Comparison of ENCODE assay signal across 17 cellular contexts in genomic region chr6:57198926-57199636, GRCh38. TPM values are rescaled to one million over a fixed set of nuclear protein-coding genes. Genes with fewer than 3 reads are reported as not detected.
DNase-seq lines count a peak whose midpoint lies in the region; ATAC-seq and TF ChIP-seq lines count a peak whose summit lies in the region.
"Had no signal": no experiment of that assay in that cellular context is flagged by ENCODE, and none has a peak within 500 bp of the region (broad histone marks: within the 10 kb centered on the region; RNA-seq: fewer than 3 reads in every experiment).

No MANE protein-coding gene starts in this region.

- BruUV-seq in Calu3 (replicated peaks; lab: Mats Ljungman, UMichigan): no TSS peak

- H4K20me1 ChIP-seq in hepatocyte (ENCODE audit: insufficient read depth, poor library complexity, severe bottlenecking): no peaks in the 10 kb centered on the region

- DNase-seq in ELF-1 (ENCODE audit: low read depth, low spot score) (peak; percentile 35), NCI-H2029 (lab: John Stamatoyannopoulos, UW) (peak; percentile 25), fibroblast of the aortic adventitia (ENCODE audit: low read depth) (peak; percentile 34), sigmoid colon (no peak), Calu3 (no peak), hepatocyte (ENCODE audit: low spot score) (no peak)
- DNase-seq in activated CD8-positive, alpha-beta T cell treated with anti-CD3 and anti-CD28 coated beads, Interleukin-2, amount 10 ng/mL, durations not matched to agents 7 days and 5 days: no peak
- DNase-seq: activated CD4-positive, alpha-beta T cell treated with anti-CD3 and anti-CD28 coated beads, Interleukin-2, amount 10 ng/mL, durations not matched to agents 24 days and 14 days; activated naive CD8-positive, alpha-beta T cell treated with anti-CD3 and anti-CD28 coated beads, Interleukin-2, amount 50 U/mL, for 24 hours; activated T-cell treated with anti-CD3 and anti-CD28 coated beads, Interleukin-2, amount 50 U/mL, for 1 hour; CD4-positive, alpha-beta T cell; NCI-H1105 treated with DMSO at 0.1 percent for 48 hours; NCI-H510A; T-helper 2 cell had no signal

- ATAC-seq in GM18873 (IDR thresholded peaks at IDR 0.05; ENCODE audit: low FRiP score, unreplicated experiment): no peak
- ATAC-seq in activated CD8-positive, alpha-beta T cell treated with anti-CD3 and anti-CD28 coated beads, Interleukin-2, amount 10 ng/mL, durations not matched to agents 7 days and 5 days: no peak
- ATAC-seq: activated naive CD8-positive, alpha-beta T cell treated with anti-CD3 and anti-CD28 coated beads, Interleukin-2, amount 50 U/mL, for 24 hours; left lobe of liver had no signal

- POLR2A ChIA-PET in activated CD8-positive, alpha-beta T cell treated with anti-CD3 and anti-CD28 coated beads, Interleukin-2, amount 10 ng/mL, durations not matched to agents 7 days and 5 days (lab: Charles Lee): no interaction called here

- no peak overlapping the region for H3K4me3 Mint-ChIP-seq in Calu3 (ENCODE audit: low read depth, unreplicated experiment)
- no peak overlapping the region for H3K4me3 Mint-ChIP-seq in activated CD8-positive, alpha-beta T cell treated with anti-CD3 and anti-CD28 coated beads, Interleukin-2, amount 10 ng/mL, durations not matched to agents 7 days and 5 days
- H3K4me3 Mint-ChIP-seq: activated CD4-positive, alpha-beta T cell treated with anti-CD3 and anti-CD28 coated beads, Interleukin-2, amount 10 ng/mL, durations not matched to agents 24 days and 14 days; activated naive CD8-positive, alpha-beta T cell treated with anti-CD3 and anti-CD28 coated beads, Interleukin-2, amount 50 U/mL, for 24 hours; CD4-positive, alpha-beta T cell; central memory CD8-positive, alpha-beta T cell had no signal

- no peaks in the 10 kb centered on the region for H3K36me3 ChIP-seq in sigmoid colon
- H3K36me3 ChIP-seq in hepatocyte (replicated peaks; ENCODE audit: insufficient read depth, low read depth): no peaks in the 10 kb centered on the region

- H3K27me3 Mint-ChIP-seq in Calu3 (ENCODE audit: unreplicated experiment): no peaks in the 10 kb centered on the region
- H3K27me3 Mint-ChIP-seq in activated CD8-positive, alpha-beta T cell treated with anti-CD3 and anti-CD28 coated beads, Interleukin-2, amount 10 ng/mL, durations not matched to agents 7 days and 5 days (ENCODE audit: low read depth): no peaks in the 10 kb centered on the region
- H3K27me3 Mint-ChIP-seq: activated CD4-positive, alpha-beta T cell treated with anti-CD3 and anti-CD28 coated beads, Interleukin-2, amount 10 ng/mL, durations not matched to agents 24 days and 14 days; activated naive CD8-positive, alpha-beta T cell treated with anti-CD3 and anti-CD28 coated beads, Interleukin-2, amount 50 U/mL, for 24 hours; CD4-positive, alpha-beta T cell; central memory CD8-positive, alpha-beta T cell had no signal

- H3K4me1 ChIP-seq in sigmoid colon: peaks cover 0 to 70% (median 44%) of the 10 kb centered on the region in 4 donors
- no peaks in the 10 kb centered on the region for H3K4me1 ChIP-seq in hepatocyte (ENCODE audit: insufficient read depth)

- H3K27ac Mint-ChIP-seq in Calu3 (ENCODE audit: unreplicated experiment): no peak overlapping the region
- H3K27ac Mint-ChIP-seq in activated CD8-positive, alpha-beta T cell treated with anti-CD3 and anti-CD28 coated beads, Interleukin-2, amount 10 ng/mL, durations not matched to agents 7 days and 5 days: no peak overlapping the region
- H3K27ac Mint-ChIP-seq: activated CD4-positive, alpha-beta T cell treated with anti-CD3 and anti-CD28 coated beads, Interleukin-2, amount 10 ng/mL, durations not matched to agents 24 days and 14 days; activated naive CD8-positive, alpha-beta T cell treated with anti-CD3 and anti-CD28 coated beads, Interleukin-2, amount 50 U/mL, for 24 hours; CD4-positive, alpha-beta T cell had no signal

- H3K27ac ChIP-seq in sigmoid colon (peak overlapping the region; percentile 30 to 96 (median 68)), hepatocyte (no peak overlapping the region)

- TF ChIP-seq POLR2A in sigmoid colon (IDR thresholded peaks at IDR 0.05): no peak

- H3K36me3 Mint-ChIP-seq in Calu3 (ENCODE audit: insufficient read depth, unreplicated experiment): no peaks in the 10 kb centered on the region
- H3K36me3 Mint-ChIP-seq in activated CD8-positive, alpha-beta T cell treated with anti-CD3 and anti-CD28 coated beads, Interleukin-2, amount 10 ng/mL, durations not matched to agents 7 days and 5 days (ENCODE audit: low read depth): peaks cover 2% of the 10 kb centered on the region

- no peak for TF ChIP-seq EP300 in sigmoid colon (IDR thresholded peaks at IDR 0.05)

- CTCF ChIA-PET in Calu3 (lab: Charles Lee): interaction anchor here (0.7 kb wide), 1 partner anchor 15 kb away, joined by 3 read pairs; no protein-coding TSS in a partner anchor
- CTCF ChIA-PET in activated CD8-positive, alpha-beta T cell treated with anti-CD3 and anti-CD28 coated beads, Interleukin-2, amount 10 ng/mL, durations not matched to agents 7 days and 5 days (lab: Charles Lee): interaction anchor here (1.3 kb wide), 1 partner anchor 9 kb away, joined by 4 read pairs; no protein-coding TSS in a partner anchor

- no peak overlapping the region for H3K4me2 ChIP-seq in hepatocyte

- H3K9me3 Mint-ChIP-seq in Calu3 (ENCODE audit: low read depth, unreplicated experiment): no peaks in the 10 kb centered on the region
- H3K9me3 Mint-ChIP-seq in activated CD8-positive, alpha-beta T cell treated with anti-CD3 and anti-CD28 coated beads, Interleukin-2, amount 10 ng/mL, durations not matched to agents 7 days and 5 days (ENCODE audit: insufficient read depth): no peaks in the 10 kb centered on the region
- H3K9me3 Mint-ChIP-seq: activated CD4-positive, alpha-beta T cell treated with anti-CD3 and anti-CD28 coated beads, Interleukin-2, amount 10 ng/mL, durations not matched to agents 24 days and 14 days; activated naive CD8-positive, alpha-beta T cell treated with anti-CD3 and anti-CD28 coated beads, Interleukin-2, amount 50 U/mL, for 24 hours; CD4-positive, alpha-beta T cell; central memory CD8-positive, alpha-beta T cell had no signal

- no peaks in the 10 kb centered on the region for H3K27me3 ChIP-seq in sigmoid colon
- no peaks in the 10 kb centered on the region for H3K27me3 ChIP-seq in hepatocyte

- no peak overlapping the region for H2AFZ ChIP-seq in hepatocyte

- TF ChIP-seq CTCF in fibroblast of the aortic adventitia (IDR thresholded peaks at IDR 0.05; ENCODE audit: insufficient read depth, low read length): no peak
- TF ChIP-seq CTCF in sigmoid colon (IDR thresholded peaks at IDR 0.05): no peak
- TF ChIP-seq CTCF in Calu3 (IDR thresholded peaks at IDR 0.05; ENCODE audit: unreplicated experiment): no peak
- no peak for TF ChIP-seq CTCF in hepatocyte (IDR thresholded peaks at IDR 0.05; ENCODE audit: poor library complexity)

- WGBS in sigmoid colon, 2 donors: 43 to 72% methylated on average over 6 of the region's 6 CpGs
- 69% methylated on average over 5 of the region's 6 CpGs for WGBS in hepatocyte (ENCODE audit: low lambda C conversion rate, missing lambda C conversion rate)

- intact Hi-C loops in sigmoid colon (cut with DNase I) (no loop called here), Calu3 (cut with micrococcal nuclease; ENCODE audit: unreplicated experiment) (no loop called here)

- H3K4me3 ChIP-seq in fibroblast of the aortic adventitia (ENCODE audit: low read depth, low read length) (no peak overlapping the region), sigmoid colon (no peak overlapping the region), hepatocyte (no peak overlapping the region)

- peaks cover 34% of the 10 kb centered on the region for H3K79me2 ChIP-seq in hepatocyte

- H3K9me3 ChIP-seq in sigmoid colon: no peaks in the 10 kb centered on the region
- no peaks in the 10 kb centered on the region for H3K9me3 ChIP-seq in hepatocyte (ENCODE audit: low read depth)

- H3K9me2 ChIP-seq in hepatocyte (replicated peaks; ENCODE audit: insufficient read depth): no peaks in the 10 kb centered on the region

- H3K4me1 Mint-ChIP-seq in Calu3 (ENCODE audit: low read depth, unreplicated experiment): no peaks in the 10 kb centered on the region
- H3K4me1 Mint-ChIP-seq in activated CD8-positive, alpha-beta T cell treated with anti-CD3 and anti-CD28 coated beads, Interleukin-2, amount 10 ng/mL, durations not matched to agents 7 days and 5 days (ENCODE audit: low read depth): no peaks in the 10 kb centered on the region
- H3K4me1 Mint-ChIP-seq: activated CD4-positive, alpha-beta T cell treated with anti-CD3 and anti-CD28 coated beads, Interleukin-2, amount 10 ng/mL, durations not matched to agents 24 days and 14 days; activated naive CD8-positive, alpha-beta T cell treated with anti-CD3 and anti-CD28 coated beads, Interleukin-2, amount 50 U/mL, for 24 hours; central memory CD8-positive, alpha-beta T cell had no signal

RNA-seq across cellular contexts. Expression of gene RAB23, which starts 23.0 kb away (rescaled TPM):
- total RNA-seq in fibroblast of the aortic adventitia (ENCODE audit: low replicate concordance) (21.4 and 59.7 TPM in 2 replicates), sigmoid colon (100 to 1,000 TPM; 115 to 188 (median 167) TPM), Calu3 (2022) (10.9 and 11.0 TPM in 2 replicates), hepatocyte (37.2 and 37.7 TPM in 2 replicates)
- polyA plus RNA-seq in sigmoid colon (10 to 100 TPM in 1 of 3 donors, 1 to 10 TPM in 2; 3.5 to 10.1 (median 7.8) TPM), hepatocyte (15.5 and 20.2 TPM in 2 replicates)
- 1 to 10 TPM; 2.4 to 3.1 TPM for total RNA-seq in activated CD8-positive, alpha-beta T cell treated with anti-CD3 and anti-CD28 coated beads, Interleukin-2, amount 10 ng/mL, durations not matched to agents 7 days and 5 days

RNA-seq across cellular contexts. Expression of gene BAG2, which starts 27.0 kb away (rescaled TPM):
- total RNA-seq in fibroblast of the aortic adventitia (ENCODE audit: low replicate concordance): 8.2 and 24.1 TPM in 2 replicates
- total RNA-seq in sigmoid colon: 10 to 100 TPM; 55.6 to 74.5 (median 60.0) TPM
- polyA plus RNA-seq in sigmoid colon: 1 to 10 TPM in 2 of 3 donors, under 1 TPM in 1; 0.92 to 2.9 (median 1.8) TPM
- 9.6 and 12.1 TPM in 2 replicates for total RNA-seq in Calu3 (2022)
- total RNA-seq in hepatocyte: 10.2 and 10.5 TPM in 2 replicates
- 8.7 and 9.0 TPM in 2 replicates for polyA plus RNA-seq in hepatocyte
- total RNA-seq in activated CD8-positive, alpha-beta T cell treated with anti-CD3 and anti-CD28 coated beads, Interleukin-2, amount 10 ng/mL, durations not matched to agents 7 days and 5 days: 1 to 10 TPM; 8.1 to 9.4 TPM

Comparison
In these comparisons a context has a peak if more than half of its experiments do, and no peak if none do; other contexts are left out.
1. DNase-seq: peak in ELF-1 (single experiment), NCI-H2029 (single experiment) and fibroblast of the aortic adventitia (single experiment); none in sigmoid colon (single experiment), Calu3 (single experiment), hepatocyte (single experiment) and activated CD8-positive, alpha-beta T cell treated with anti-CD3 and anti-CD28 coated beads, Interleukin-2, amount 10 ng/mL, durations not matched to agents 7 days and 5 days (single experiment).